ENCODE assay signal across 3 cellular contexts in the genomic region with DNA sequence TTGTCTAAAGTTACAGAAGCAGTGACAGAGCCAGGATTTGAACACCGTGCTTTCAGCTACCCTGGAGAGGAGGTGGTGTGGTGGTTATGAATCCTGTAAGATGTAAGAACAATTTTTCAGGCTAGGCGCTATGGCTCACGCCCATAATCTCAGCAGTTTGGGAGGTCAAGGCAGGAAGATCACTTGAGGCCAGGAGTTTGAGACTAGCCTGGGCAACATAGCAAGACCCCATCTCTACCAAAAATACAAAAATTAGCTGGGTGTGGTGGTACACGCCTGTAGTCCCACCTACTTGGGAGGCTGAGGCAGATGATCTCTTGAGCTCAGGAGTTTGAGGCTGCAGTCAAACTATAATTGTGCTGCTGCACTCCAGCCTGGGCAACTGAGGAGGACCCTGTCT.
TF ChIP-seq lines count a peak whose summit lies in the region.

No MANE protein-coding gene starts in this region.

TF ChIP-seq in HEK293, 187 proteins besides CTCF, POLR2A, EP300 and RAD21:
- peak; percentile 88 for TF ChIP-seq ZNF121 (tag by site-specific recombination; IDR thresholded peaks at IDR 0.05)

TF ChIP-seq in K562, 482 proteins besides CTCF, POLR2A, EP300 and RAD21:
- TF ChIP-seq ZNF121 (CRISPR knock-in tag; conservative IDR thresholded peaks at IDR 0.05) = peak; percentile 71; the same call in 1 of the 2 replicates

TF ChIP-seq in HepG2, 621 proteins besides CTCF, POLR2A, EP300 and RAD21:
- TF ChIP-seq ZNF121 (CRISPR knock-in tag; IDR thresholded peaks at IDR 0.05) = 0 out of 2 replicates have a peak, but pooled peaks have one; percentile 13
TF ChIP-seq in HepG2: peak in this region for 1; not testable (repeated sequence) for 620.
